27 cellular contexts compared by ENCODE assay signal in the genomic region with DNA sequence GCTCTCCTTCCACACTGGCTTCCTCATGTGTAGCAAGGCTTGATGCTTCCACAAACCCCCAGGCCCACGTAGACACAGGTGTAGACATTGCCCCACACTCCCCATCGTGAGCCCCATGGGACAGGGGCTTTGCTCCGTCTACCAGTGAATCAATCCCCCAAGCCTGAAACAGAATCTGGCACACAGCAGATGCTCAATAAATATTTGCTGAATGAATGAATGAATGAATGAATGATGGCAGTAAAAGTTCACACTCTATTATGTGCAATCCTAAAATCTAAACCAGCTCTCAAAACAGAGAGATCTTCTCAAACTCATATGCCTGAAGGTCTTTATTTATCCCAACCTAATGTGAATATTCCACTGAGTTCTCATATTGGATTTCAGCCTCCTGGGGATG.
"Had no signal": no experiment of that assay in that cellular context is flagged by ENCODE, and none has a peak within 500 bp of the region (broad histone marks: within the 10 kb centered on the region; RNA-seq: fewer than 3 reads in every experiment).

No MANE protein-coding gene starts in this region.

- H3K36me3 Mint-ChIP-seq: activated naive CD8-positive, alpha-beta T cell had no signal

- H3K36me3 ChIP-seq: brain microvascular endothelial cell, colonic mucosa, esophagus squamous epithelium, gastroesophageal sphincter had no signal

- H3K4me1 ChIP-seq: colonic mucosa had no signal

- H3K4me3 ChIP-seq: colonic mucosa, esophagus squamous epithelium, gastroesophageal sphincter had no signal

- H3K27ac ChIP-seq: brain microvascular endothelial cell, colonic mucosa, epithelial cell of prostate, esophagus squamous epithelium, gastroesophageal sphincter, VCaP had no signal

- H3K4me3 Mint-ChIP-seq: activated B cell treated with CpG ODN at 0.5 μM for 24 hours; activated CD8-positive, alpha-beta T cell treated with anti-CD3 and anti-CD28 coated beads for 36 hours; activated naive CD8-positive, alpha-beta T cell; activated T-cell treated with anti-CD3 and anti-CD28 coated beads, Interleukin-2, amount 50 U/mL, for 4 hours; activated T-helper 17 cell treated with anti-CD3 and anti-CD28 coated beads, Interleukin-2, amount 50 U/mL, for 72 hours had no signal

- H3K9me3 Mint-ChIP-seq: activated CD8-positive, alpha-beta T cell treated with anti-CD3 and anti-CD28 coated beads for 36 hours; activated T-cell treated with anti-CD3 and anti-CD28 coated beads, Interleukin-2, amount 50 U/mL, for 4 hours; activated T-helper 17 cell treated with anti-CD3 and anti-CD28 coated beads, Interleukin-2, amount 50 U/mL, for 72 hours had no signal

- H3K27ac Mint-ChIP-seq: activated B cell treated with CpG ODN at 0.5 μM for 24 hours; activated CD8-positive, alpha-beta T cell treated with anti-CD3 and anti-CD28 coated beads for 36 hours; activated naive CD8-positive, alpha-beta T cell; activated T-helper 17 cell treated with anti-CD3 and anti-CD28 coated beads, Interleukin-2, amount 50 U/mL, for 72 hours had no signal

- H3K9me3 ChIP-seq: colonic mucosa, esophagus squamous epithelium, gastroesophageal sphincter had no signal

- DNase-seq: activated B cell treated with CpG ODN at 0.5 μM for 24 hours; activated CD4-positive, alpha-beta T cell treated with anti-CD3 and anti-CD28 coated beads for 48 hours; activated CD4-positive, alpha-beta T cell treated with anti-CD3 and anti-CD28 coated beads, Interleukin-2, amount 50 U/mL, for 1 hour; activated CD4-positive, alpha-beta T cell treated with anti-CD3 and anti-CD28 coated beads, Interleukin-2, amount 50 U/mL, for 48 hours; activated CD8-positive, alpha-beta memory T cell treated with anti-CD3 and anti-CD28 coated beads for 24 hours; activated CD8-positive, alpha-beta T cell treated with anti-CD3 and anti-CD28 coated beads for 36 hours; activated effector memory CD4-positive, alpha-beta T cell treated with Interleukin-2 at 50 U/mL for 16 hours; activated gamma-delta T cell treated with Interleukin-2 at 50 U/mL for 16 hours; activated naive CD4-positive, alpha-beta T cell treated with anti-CD3 and anti-CD28 coated beads, Interleukin-2, amount 50 U/mL, for 16 hours; activated naive CD4-positive, alpha-beta T cell treated with Interleukin-2 at 50 U/mL for 16 hours; activated T-cell treated with anti-CD3 and anti-CD28 coated beads, Interleukin-2, amount 50 U/mL, for 4 hours; amniotic stem cell; anterior cingulate cortex; brain microvascular endothelial cell; caudate nucleus; cerebellar nuclear complex; colonic mucosa; effector CD8-positive, alpha-beta T cell; esophagus squamous epithelium; foreskin melanocyte; T-helper 2 cell had no signal

- H3K27me3 ChIP-seq: brain microvascular endothelial cell, colonic mucosa, esophagus squamous epithelium, gastroesophageal sphincter had no signal

- ATAC-seq: activated CD4-positive, CD25-positive, alpha-beta regulatory T cell treated with anti-CD3 and anti-CD28 coated beads, Interleukin-2, amount 50 U/mL, for 24 hours; activated CD8-positive, alpha-beta T cell treated with anti-CD3 and anti-CD28 coated beads for 36 hours; activated T-cell treated with anti-CD3 and anti-CD28 coated beads, Interleukin-2, amount 50 U/mL, for 4 hours; activated T-helper 17 cell treated with anti-CD3 and anti-CD28 coated beads, Interleukin-2, amount 50 U/mL, for 72 hours; gastroesophageal sphincter had no signal

- H3K27me3 Mint-ChIP-seq: activated B cell treated with CpG ODN at 0.5 μM for 24 hours had no signal

- H3K4me1 Mint-ChIP-seq: activated B cell treated with CpG ODN at 0.5 μM for 24 hours; activated T-helper 17 cell treated with anti-CD3 and anti-CD28 coated beads, Interleukin-2, amount 50 U/mL, for 72 hours had no signal
